11 cellular contexts compared by ENCODE assay signal in genomic region chr11:96332236-96332761, GRCh38. TPM values are rescaled to one million over a fixed set of nuclear protein-coding genes. Genes with fewer than 3 reads are reported as not detected.
A peak's percentile ranks its signal among the peaks of the same experiment; 100 is the strongest.
DNase-seq lines count a peak whose midpoint lies in the region; TF ChIP-seq lines count a peak whose summit lies in the region.
"Had no signal": no experiment of that assay in that cellular context is flagged by ENCODE, and none has a peak within 500 bp of the region (broad histone marks: within the 10 kb centered on the region; RNA-seq: fewer than 3 reads in every experiment).

No MANE protein-coding gene starts in this region.

- peak overlapping the region; percentile 39 for H3K27ac ChIP-seq in iPS-20b (ENCODE audit: low read length)
- no peak overlapping the region for H3K27ac ChIP-seq in skeletal muscle tissue (ENCODE audit: low read depth, low read length)
- H3K27ac ChIP-seq: foreskin keratinocyte had no signal

- H3K9ac ChIP-seq in iPS-20b (ENCODE audit: low read depth, low read length): peak overlapping the region; percentile 35; the same call in 1 of the 2 replicates
- no peak overlapping the region for H3K9ac ChIP-seq in skeletal muscle tissue (ENCODE audit: low read depth in 1 of 3, low read length in 3 of 3)

- H3K9me3 ChIP-seq in iPS-20b (ENCODE audit: insufficient read depth, low read depth, low read length) (no peaks in the 10 kb centered on the region), skeletal muscle tissue (ENCODE audit: control insufficient read depth in 3 of 3, low read length in 3 of 3) (no peaks in the 10 kb centered on the region), BE2C (no peaks in the 10 kb centered on the region)

- H3K27ac Mint-ChIP-seq in activated naive CD8-positive, alpha-beta T cell: peak overlapping the region; percentile 82

- TF ChIP-seq CTCF in BE2C (IDR thresholded peaks at IDR 0.05; ENCODE audit: low read depth, low read length): no peak

- H3K36me3 ChIP-seq in iPS-20b (ENCODE audit: insufficient read depth, low read depth, low read length) (no peaks in the 10 kb centered on the region), skeletal muscle tissue (ENCODE audit: control insufficient read depth in 3 of 3, insufficient read depth in 3 of 3, low read length in 3 of 3) (no peaks in the 10 kb centered on the region), BE2C (no peaks in the 10 kb centered on the region)

- peaks cover 90% of the 10 kb centered on the region for H3K4me1 Mint-ChIP-seq in activated naive CD8-positive, alpha-beta T cell (ENCODE audit: low read depth)

- H3K27me3 ChIP-seq in iPS-20b (ENCODE audit: insufficient read depth, low read length): no peaks in the 10 kb centered on the region
- H3K27me3 ChIP-seq in skeletal muscle tissue (ENCODE audit: control insufficient read depth in 3 of 3, insufficient read depth in 3 of 3, low read length in 3 of 3): no peaks in the 10 kb centered on the region
- no peaks in the 10 kb centered on the region for H3K27me3 ChIP-seq in BE2C
- H3K27me3 ChIP-seq: foreskin keratinocyte had no signal

- peaks cover 33% of the 10 kb centered on the region for H3K36me3 Mint-ChIP-seq in activated naive CD8-positive, alpha-beta T cell

- H3K27me3 Mint-ChIP-seq in activated naive CD8-positive, alpha-beta T cell: no peaks in the 10 kb centered on the region

- no peaks in the 10 kb centered on the region for H3K9me3 Mint-ChIP-seq in activated naive CD8-positive, alpha-beta T cell (ENCODE audit: low read depth)

- H3K4me3 Mint-ChIP-seq in activated naive CD8-positive, alpha-beta T cell: peak overlapping the region; percentile 56

- H3K4me3 ChIP-seq in iPS-20b (ENCODE audit: low read length) (peak overlapping the region; percentile 12; the same call in 1 of the 2 replicates), skeletal muscle tissue (ENCODE audit: low read length in 3 of 3) (peak overlapping the region in 2 of 3 donors; percentile 1 to 2), BE2C (ENCODE audit: low read depth, low read length) (no peak overlapping the region)

- peaks cover 60% of the 10 kb centered on the region for H3K4me1 ChIP-seq in iPS-20b (ENCODE audit: insufficient read depth, low read length)
- peaks cover 4 to 10% (median 6%) of the 10 kb centered on the region in 3 donors for H3K4me1 ChIP-seq in skeletal muscle tissue (ENCODE audit: control insufficient read depth in 3 of 3, insufficient read depth in 3 of 3, low read length in 3 of 3)
- H3K4me1 ChIP-seq in BE2C: peaks cover 15% of the 10 kb centered on the region

- DNase-seq in NCI-H2171 treated with DMSO at 0.1 percent for 48 hours (lab: John Stamatoyannopoulos, UW): peak; percentile 53
- no peak for DNase-seq in NCI-H2171 (lab: John Stamatoyannopoulos, UW)
- DNase-seq in HCEC 1CT: no peak
- DNase-seq in BE2C: no peak
- DNase-seq in COLO829 (ENCODE audit: low spot score): no peak
- DNase-seq: 8988T, foreskin keratinocyte, NCI-H526 treated with DMSO at 0.1 percent for 48 hours had no signal

RNA-seq across cellular contexts. Expression of gene MAML2, which starts 10.7 kb away (rescaled TPM):
- 5.2 TPM for total RNA-seq in skeletal muscle tissue
- 9.9 TPM for polyA plus RNA-seq in BE2C (2012; ENCODE audit: insufficient read depth, insufficient read length, low read depth)

RNA-seq across cellular contexts. Expression of gene CCDC82, which starts 57.4 kb away (rescaled TPM):
- 20.4 TPM for total RNA-seq in skeletal muscle tissue
- polyA plus RNA-seq in BE2C (2012; ENCODE audit: insufficient read depth, insufficient read length, low read depth): 25.6 TPM

RNA-seq across cellular contexts. Expression of gene JRKL, which starts 57.5 kb away (rescaled TPM):
- 7.3 TPM for total RNA-seq in skeletal muscle tissue
- 15.4 TPM for polyA plus RNA-seq in BE2C (2012; ENCODE audit: insufficient read depth, insufficient read length, low read depth)
